15 cellular contexts compared by ENCODE assay signal in genomic region chr10:35545878-35546631, GRCh38.
DNase-seq lines count a peak whose midpoint lies in the region; ATAC-seq and TF ChIP-seq lines count a peak whose summit lies in the region.
"Had no signal": no experiment of that assay in that cellular context is flagged by ENCODE, and none has a peak within 500 bp of the region (broad histone marks: within the 10 kb centered on the region; RNA-seq: fewer than 3 reads in every experiment).

No MANE protein-coding gene starts in this region.

- in situ Hi-C loops in ACHN (cut with HindIII; ENCODE audit: low pct_ligation_motif_present, low pct_unique_long_range_greater_than_20kb, low sequenced_read_pairs), result no loop called here
- in situ Hi-C loops in brain microvascular endothelial cell (cut with HindIII; ENCODE audit: low pct_ligation_motif_present, low sequenced_read_pairs), result no loop called here

- no peak overlapping the region for H3K4me3 ChIP-seq in brain microvascular endothelial cell (ENCODE audit: low read depth, low read length)
- H3K4me3 ChIP-seq: coronary artery, thoracic aorta had no signal

- no peak for TF ChIP-seq POLR2A in erythroblast (IDR thresholded peaks at IDR 0.05; ENCODE audit: low read length)

- no peaks in the 10 kb centered on the region for H3K27me3 ChIP-seq in brain microvascular endothelial cell (replicated peaks)

- H3K27ac ChIP-seq in brain microvascular endothelial cell, result peak overlapping the region; percentile 29
- H3K27ac ChIP-seq: coronary artery, KMS-11, thoracic aorta had no signal

- peak; percentile 84 for DNase-seq in ACHN
- DNase-seq in brain microvascular endothelial cell, result no peak
- DNase-seq in kidney glomerular epithelial cell (lab: John Stamatoyannopoulos, UW), result peak; percentile 92
- DNase-seq in cerebellar nuclear complex (lab: John Stamatoyannopoulos, UW), result no peak
- no peak for DNase-seq in erythroblast (lab: John Stamatoyannopoulos, UW)
- DNase-seq: activated naive CD8-positive, alpha-beta T cell treated with anti-CD3 and anti-CD28 coated beads for 36 hours; DMS 273 treated with DMSO at 0.1 percent for 48 hours; NCI-H1694; NCI-H524 had no signal

- H3K36me3 ChIP-seq in brain microvascular endothelial cell (replicated peaks), result peaks cover 5% of the 10 kb centered on the region
- H3K36me3 ChIP-seq: thoracic aorta had no signal

- peak; percentile 63 for ATAC-seq in HG02981 (IDR thresholded peaks at IDR 0.05; ENCODE audit: unreplicated experiment)
- ATAC-seq in GM21515 (IDR thresholded peaks at IDR 0.05; ENCODE audit: unreplicated experiment), result no peak
- ATAC-seq in HG03196 (IDR thresholded peaks at IDR 0.05; ENCODE audit: unreplicated experiment), result no peak

- no peak for TF ChIP-seq CTCF in brain microvascular endothelial cell (IDR thresholded peaks at IDR 0.05; ENCODE audit: low read depth, low read length, missing control alignments)

Comparison
In these comparisons a context has a peak if more than half of its experiments do, and no peak if none do; other contexts are left out.
1. DNase-seq: peak in ACHN (single experiment) and kidney glomerular epithelial cell (single experiment); none in brain microvascular endothelial cell (single experiment), cerebellar nuclear complex (0 of 2) and erythroblast (0 of 2).